Comparison of ENCODE assay signal across 14 cellular contexts in genomic region chr2:186059096-186059495, GRCh38.
DNase-seq lines count a peak whose midpoint lies in the region; ATAC-seq and TF ChIP-seq lines count a peak whose summit lies in the region.
"Had no signal": no experiment of that assay in that cellular context is flagged by ENCODE, and none has a peak within 500 bp of the region (broad histone marks: within the 10 kb centered on the region; RNA-seq: fewer than 3 reads in every experiment).

No MANE protein-coding gene starts in this region.

- TF ChIP-seq POLR2A in ovary (IDR thresholded peaks at IDR 0.05) = no peak

- H3K36me3 Mint-ChIP-seq in endodermal cell (ENCODE audit: low read depth) = no peaks in the 10 kb centered on the region
- no peaks in the 10 kb centered on the region for H3K36me3 Mint-ChIP-seq in activated CD8-positive, alpha-beta T cell treated with anti-CD3 and anti-CD28 coated beads, Interleukin-2, amount 10 ng/mL, durations not matched to agents 7 days and 5 days (ENCODE audit: low read depth)

- 60 to 89% methylated on average over 1 of the region's 1 CpG for WGBS in endodermal cell (ENCODE audit: insufficient coverage in 1 of 2, insufficient read length in 1 of 2), 2 experiments
- 28 to 39% (median 35%) methylated on average over 1 of the region's 1 CpG for WGBS in ovary, 3 donors

- no peak for TF ChIP-seq EP300 in ovary (IDR thresholded peaks at IDR 0.05)

- H3K9me3 ChIP-seq in endodermal cell (ENCODE audit: control insufficient read depth, low read length) = no peaks in the 10 kb centered on the region
- no peaks in the 10 kb centered on the region for H3K9me3 ChIP-seq in ovary
- H3K9me3 ChIP-seq: colonic mucosa, vagina had no signal

- no peak for ATAC-seq in activated CD8-positive, alpha-beta T cell treated with anti-CD3 and anti-CD28 coated beads, Interleukin-2, amount 10 ng/mL, durations not matched to agents 7 days and 5 days

- H3K4me1 ChIP-seq in endodermal cell (ENCODE audit: control insufficient read depth, insufficient read depth, low read length) (peaks cover 3% of the 10 kb centered on the region), ovary (ENCODE audit: insufficient read depth) (no peaks in the 10 kb centered on the region)
- H3K4me1 ChIP-seq: colonic mucosa had no signal

- H3K4me3 ChIP-seq in endodermal cell (ENCODE audit: low read length) (no peak overlapping the region), retinal pigment epithelial cell (ENCODE audit: low read length) (no peak overlapping the region), ovary (no peak overlapping the region)
- H3K4me3 ChIP-seq: colonic mucosa, SK-N-MC, vagina had no signal

- no peaks in the 10 kb centered on the region for H3K9me3 Mint-ChIP-seq in endodermal cell
- H3K9me3 Mint-ChIP-seq in activated CD8-positive, alpha-beta T cell treated with anti-CD3 and anti-CD28 coated beads, Interleukin-2, amount 10 ng/mL, durations not matched to agents 7 days and 5 days (ENCODE audit: insufficient read depth) = no peaks in the 10 kb centered on the region

- POLR2A ChIA-PET in activated CD8-positive, alpha-beta T cell treated with anti-CD3 and anti-CD28 coated beads, Interleukin-2, amount 10 ng/mL, durations not matched to agents 7 days and 5 days (lab: Charles Lee) = no interaction called here

- DNase-seq in SHP77 (lab: John Stamatoyannopoulos, UW) = peak; percentile 6 to 20
- no peak for DNase-seq in SHP77 treated with DMSO at 0.1 percent for 48 hours (lab: John Stamatoyannopoulos, UW)
- peak; percentile 34 for DNase-seq in NCI-H2196 treated with DMSO at 0.1 percent for 48 hours (lab: John Stamatoyannopoulos, UW; ENCODE audit: unreplicated experiment)
- no peak for DNase-seq in endodermal cell
- peak; percentile 34 for DNase-seq in retinal pigment epithelial cell (ENCODE audit: low read depth)
- DNase-seq in UCSD-AML1 (lab: John Stamatoyannopoulos, UW; ENCODE audit: unreplicated experiment) = no peak
- DNase-seq in ovary = no peak
- DNase-seq in activated CD8-positive, alpha-beta T cell treated with anti-CD3 and anti-CD28 coated beads, Interleukin-2, amount 10 ng/mL, durations not matched to agents 7 days and 5 days = no peak
- DNase-seq: activated CD4-positive, alpha-beta T cell treated with anti-CD3 and anti-CD28 coated beads for 48 hours; activated gamma-delta T cell; colonic mucosa; retina had no signal

- CTCF ChIA-PET in activated CD8-positive, alpha-beta T cell treated with anti-CD3 and anti-CD28 coated beads, Interleukin-2, amount 10 ng/mL, durations not matched to agents 7 days and 5 days (lab: Charles Lee) = no interaction called here

- H3K27ac ChIP-seq in endodermal cell (ENCODE audit: low read depth, low read length) (no peak overlapping the region), ovary (no peak overlapping the region)
- H3K27ac ChIP-seq: colonic mucosa, vagina had no signal

- no peak overlapping the region for H3K4me3 Mint-ChIP-seq in endodermal cell
- H3K4me3 Mint-ChIP-seq in activated CD8-positive, alpha-beta T cell treated with anti-CD3 and anti-CD28 coated beads, Interleukin-2, amount 10 ng/mL, durations not matched to agents 7 days and 5 days = no peak overlapping the region

- no peak overlapping the region for H3K9ac ChIP-seq in endodermal cell (ENCODE audit: extremely low read depth, low read length, poor library complexity, severe bottlenecking)

- H3K27me3 Mint-ChIP-seq in endodermal cell (ENCODE audit: insufficient read depth) = no peaks in the 10 kb centered on the region
- no peaks in the 10 kb centered on the region for H3K27me3 Mint-ChIP-seq in activated CD8-positive, alpha-beta T cell treated with anti-CD3 and anti-CD28 coated beads, Interleukin-2, amount 10 ng/mL, durations not matched to agents 7 days and 5 days (ENCODE audit: low read depth)

- H3K36me3 ChIP-seq in endodermal cell (ENCODE audit: control insufficient read depth, insufficient read depth, low read length) (no peaks in the 10 kb centered on the region), ovary (no peaks in the 10 kb centered on the region)
- H3K36me3 ChIP-seq: colonic mucosa, vagina had no signal

- H3K4me1 Mint-ChIP-seq in endodermal cell = no peaks in the 10 kb centered on the region
- no peaks in the 10 kb centered on the region for H3K4me1 Mint-ChIP-seq in activated CD8-positive, alpha-beta T cell treated with anti-CD3 and anti-CD28 coated beads, Interleukin-2, amount 10 ng/mL, durations not matched to agents 7 days and 5 days (ENCODE audit: low read depth)

- intact Hi-C loops in ovary (cut with DNase I) = no loop called here

- peak overlapping the region; percentile 31 for H3K27ac Mint-ChIP-seq in endodermal cell
- H3K27ac Mint-ChIP-seq in activated CD8-positive, alpha-beta T cell treated with anti-CD3 and anti-CD28 coated beads, Interleukin-2, amount 10 ng/mL, durations not matched to agents 7 days and 5 days = no peak overlapping the region

- no peaks in the 10 kb centered on the region for H3K27me3 ChIP-seq in endodermal cell (ENCODE audit: control insufficient read depth, insufficient read depth, low read length, poor library complexity, severe bottlenecking)
- H3K27me3 ChIP-seq in ovary = no peaks in the 10 kb centered on the region
- H3K27me3 ChIP-seq: colonic mucosa, vagina had no signal

- TF ChIP-seq CTCF in endodermal cell (conservative IDR thresholded peaks at IDR 0.05) (no peak), retinal pigment epithelial cell (conservative IDR thresholded peaks at IDR 0.05; ENCODE audit: low read depth, low read length) (no peak), ovary (IDR thresholded peaks at IDR 0.05) (no peak)

Comparison
In these comparisons a context has a peak if more than half of its experiments do, and no peak if none do; other contexts are left out.
1. DNase-seq: peak in SHP77 (2 of 2), NCI-H2196 treated with DMSO at 0.1 percent for 48 hours (single experiment) and retinal pigment epithelial cell (single experiment); none in SHP77 treated with DMSO at 0.1 percent for 48 hours (single experiment), endodermal cell (single experiment), UCSD-AML1 (single experiment), ovary (0 of 5) and activated CD8-positive, alpha-beta T cell treated with anti-CD3 and anti-CD28 coated beads, Interleukin-2, amount 10 ng/mL, durations not matched to agents 7 days and 5 days (single experiment).